ENCODE assay signal across 12 cellular contexts in the genomic region with DNA sequence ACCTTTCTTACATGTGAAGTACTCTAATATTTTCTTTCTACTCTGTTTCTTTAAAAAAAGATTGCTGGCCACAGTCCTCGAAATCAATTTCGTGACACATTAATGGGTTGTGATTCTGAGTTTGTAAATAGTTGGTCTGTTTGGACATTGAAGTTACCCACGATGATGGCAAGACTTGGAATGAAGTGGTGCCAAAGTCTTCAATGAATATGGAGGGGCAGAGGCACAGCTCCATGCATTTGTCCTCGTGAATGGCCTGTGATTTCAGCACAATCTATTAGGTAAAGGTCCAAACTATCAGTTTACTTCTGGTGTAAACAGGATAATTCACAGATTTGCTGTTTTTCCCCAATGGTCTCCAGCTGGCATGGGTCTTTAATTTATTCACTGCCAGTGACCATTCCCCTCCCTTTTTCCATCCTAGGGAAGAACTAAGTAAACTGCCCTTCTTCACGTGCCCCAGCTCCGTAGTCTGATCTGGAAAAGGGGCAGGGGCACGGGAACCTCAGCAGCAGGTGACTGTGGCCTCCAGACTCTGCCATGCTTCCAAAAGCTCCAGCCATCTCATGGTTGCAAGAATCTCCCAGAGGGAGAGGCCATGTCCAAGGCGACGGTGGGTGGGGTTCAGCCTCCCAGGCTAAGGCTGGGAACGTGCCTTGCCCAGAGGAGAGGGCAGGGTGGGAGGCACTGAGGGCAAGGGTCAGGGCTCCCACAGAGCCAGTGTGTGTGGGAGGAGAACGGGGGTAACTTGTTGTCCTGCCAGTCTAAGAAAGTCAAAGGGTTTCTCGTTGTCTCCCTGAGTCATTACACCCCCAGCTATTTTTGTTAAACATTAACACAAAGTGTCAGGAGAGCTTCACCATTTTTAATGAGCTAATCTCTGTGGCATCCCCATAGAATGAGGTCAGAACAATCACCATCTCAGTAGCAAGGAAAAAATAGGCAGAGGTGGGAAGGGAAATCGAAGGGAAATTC. TPM values are rescaled to one million over a fixed set of nuclear protein-coding genes. Genes with fewer than 3 reads are reported as not detected.
A peak's percentile ranks its signal among the peaks of the same experiment; 100 is the strongest.
DNase-seq lines count a peak whose midpoint lies in the region; ATAC-seq and TF ChIP-seq lines count a peak whose summit lies in the region.
"Had no signal": no experiment of that assay in that cellular context is flagged by ENCODE, and none has a peak within 500 bp of the region (broad histone marks: within the 10 kb centered on the region; RNA-seq: fewer than 3 reads in every experiment).

No MANE protein-coding gene starts in this region.

- H3K36me3 Mint-ChIP-seq in WTC11: no peaks in the 10 kb centered on the region
- H3K36me3 Mint-ChIP-seq: activated naive CD4-positive, alpha-beta T cell treated with anti-CD3 and anti-CD28 coated beads, Interleukin-2, amount 10 ng/mL, durations not matched to agents 7 days and 5 days had no signal

- no peaks in the 10 kb centered on the region; the same call in 1 of the 2 replicates for H3K27me3 Mint-ChIP-seq in WTC11 (ENCODE audit: low read depth)

- no peak for TF ChIP-seq POLR2A in GM18505 (IDR thresholded peaks at IDR 0.05; ENCODE audit: borderline replicate concordance, extremely low read depth, insufficient read depth, insufficient read length)

- no peaks in the 10 kb centered on the region for H3K27me3 ChIP-seq in SJSA1 (replicated peaks)
- H3K27me3 ChIP-seq in foreskin keratinocyte: no peaks in the 10 kb centered on the region
- H3K27me3 ChIP-seq in psoas muscle (ENCODE audit: insufficient read depth in 3 of 3, low read length in 2 of 3): no peaks in the 10 kb centered on the region

- 59 to 74% (median 60%) methylated on average over 13 of the region's 13 CpGs for WGBS in psoas muscle, 3 donors

- H3K4me1 Mint-ChIP-seq in WTC11: no peaks in the 10 kb centered on the region

- H3K27ac Mint-ChIP-seq in WTC11: no peak overlapping the region
- H3K27ac Mint-ChIP-seq: activated naive CD4-positive, alpha-beta T cell treated with anti-CD3 and anti-CD28 coated beads, Interleukin-2, amount 10 ng/mL, durations not matched to agents 7 days and 5 days; CD4-positive, alpha-beta T cell had no signal

- H3K36me3 ChIP-seq in SJSA1: no peaks in the 10 kb centered on the region
- H3K36me3 ChIP-seq in psoas muscle (ENCODE audit: insufficient read depth in 1 of 2, low read depth in 1 of 2): no peaks in the 10 kb centered on the region

- H3K9me3 ChIP-seq in SJSA1 (replicated peaks) (no peaks in the 10 kb centered on the region), psoas muscle (no peaks in the 10 kb centered on the region)

- peak; percentile 54 for ATAC-seq in foreskin keratinocyte
- ATAC-seq in psoas muscle: no peak
- ATAC-seq in GM18505 (IDR thresholded peaks at IDR 0.05; ENCODE audit: unreplicated experiment): no peak
- no peak for ATAC-seq in WTC11

- no peaks in the 10 kb centered on the region for H3K9me3 Mint-ChIP-seq in WTC11
- H3K9me3 Mint-ChIP-seq: activated naive CD4-positive, alpha-beta T cell treated with anti-CD3 and anti-CD28 coated beads, Interleukin-2, amount 10 ng/mL, durations not matched to agents 7 days and 5 days; CD4-positive, alpha-beta T cell had no signal

- H3K4me3 ChIP-seq in SJSA1 (no peak overlapping the region), psoas muscle (no peak overlapping the region)

- TF ChIP-seq CTCF in foreskin keratinocyte (conservative IDR thresholded peaks at IDR 0.05): no peak
- no peak for TF ChIP-seq CTCF in psoas muscle (IDR thresholded peaks at IDR 0.05)
- TF ChIP-seq CTCF in WTC11 (IDR thresholded peaks at IDR 0.05): no peak

- H3K4me1 ChIP-seq in SJSA1 (replicated peaks) (peaks cover 46% of the 10 kb centered on the region), foreskin keratinocyte (peaks cover 55% of the 10 kb centered on the region), psoas muscle (peaks cover 29% of the 10 kb centered on the region)

- DNase-seq in Daoy (ENCODE audit: low read depth) (peak; percentile 74), SJSA1 (ENCODE audit: low read depth in 1 of 2, low spot score in 2 of 2) (peak in 1 of 2 experiments; percentile 29), foreskin keratinocyte (peak; percentile 64 to 88), psoas muscle (no peak), NCI-H2029 (lab: John Stamatoyannopoulos, UW) (no peak), WTC11 (ENCODE audit: low spot score) (no peak)
- DNase-seq in stimulated activated CD4-positive, alpha-beta T cell treated with anti-CD3 and anti-CD28 coated beads, Interleukin-1b, Interleukin-23, amount 100 ng/mL, for 48 hours: no peak
- DNase-seq: activated CD4-positive, CD25-positive, alpha-beta regulatory T cell; activated naive CD4-positive, alpha-beta T cell treated with anti-CD3 and anti-CD28 coated beads, Interleukin-2, amount 10 ng/mL, durations not matched to agents 7 days and 5 days; CD4-positive, alpha-beta T cell; KG1 had no signal

- no peak overlapping the region for H3K4me3 Mint-ChIP-seq in WTC11
- H3K4me3 Mint-ChIP-seq: activated naive CD4-positive, alpha-beta T cell treated with anti-CD3 and anti-CD28 coated beads, Interleukin-2, amount 10 ng/mL, durations not matched to agents 7 days and 5 days; CD4-positive, alpha-beta T cell had no signal

- H3K27ac ChIP-seq in SJSA1 (0 out of 2 replicates have a peak overlapping the region, but pooled peaks have one; percentile 13), foreskin keratinocyte (peak overlapping the region; percentile 79), psoas muscle (peak overlapping the region; percentile 27)

- intact Hi-C loops in psoas muscle (cut with DNase I): no loop called here

- POLR2A ChIA-PET in WTC11 (lab: Charles Lee): no interaction called here

- CTCF ChIA-PET in WTC11 (lab: Charles Lee): interaction anchor here (0.6 kb wide), 2 partner anchors 35 to 145 kb away, joined by 3 to 5 read pairs; no protein-coding TSS in a partner anchor

TF ChIP-seq in WTC11, 78 proteins besides CTCF, POLR2A, EP300 and RAD21:
- TF ChIP-seq MYBL2 (CRISPR knock-in tag; IDR thresholded peaks at IDR 0.05): no peak
- TF ChIP-seq RELA (CRISPR knock-in tag; IDR thresholded peaks at IDR 0.05; ENCODE audit: borderline replicate concordance): no peak
- TF ChIP-seq GABPB1 (CRISPR knock-in tag; IDR thresholded peaks at IDR 0.05): no peak
- TF ChIP-seq ATF1 (CRISPR knock-in tag; IDR thresholded peaks at IDR 0.05): no peak

RNA-seq across cellular contexts. Expression of gene PEX26, which starts 16.9 kb away (rescaled TPM):
- total RNA-seq in Daoy (2014; rRNA removed; shearing (Covaris generic)): 15.4 and 20.8 TPM in 2 replicates
- total RNA-seq in SJSA1 (2014; rRNA removed; shearing (Covaris generic)): 19.2 and 27.2 TPM in 2 replicates
- 25.7 and 29.1 TPM in 2 replicates for total RNA-seq in foreskin keratinocyte
- 10.7 and 11.5 TPM in 2 replicates for polyA plus RNA-seq in foreskin keratinocyte
- total RNA-seq in psoas muscle: 10 to 100 TPM; 17.6 to 23.4 (median 19.8) TPM
- polyA plus RNA-seq in psoas muscle: 10 to 100 TPM; 11.2 to 19.0 (median 15.2) TPM
- total RNA-seq in WTC11 (2021): 43.0 to 52.3 TPM (median 44.8 TPM) in 3 replicates

RNA-seq across cellular contexts. Expression of gene MICAL3, which starts 36.6 kb away (rescaled TPM):
- total RNA-seq in Daoy (2014; rRNA removed; shearing (Covaris generic)): 15.4 and 26.2 TPM in 2 replicates
- total RNA-seq in SJSA1 (2014; rRNA removed; shearing (Covaris generic)): 13.5 and 23.5 TPM in 2 replicates
- 59.6 and 68.0 TPM in 2 replicates for total RNA-seq in foreskin keratinocyte
- 5.3 and 7.0 TPM in 2 replicates for polyA plus RNA-seq in foreskin keratinocyte
- total RNA-seq in psoas muscle: 10 to 100 TPM; 15.5 to 38.3 (median 27.1) TPM
- 1 to 10 TPM; 2.1 to 6.9 (median 3.5) TPM for polyA plus RNA-seq in psoas muscle
- total RNA-seq in WTC11 (2021): 35.6 to 41.2 TPM (median 38.8 TPM) in 3 replicates

RNA-seq across cellular contexts. Expression of gene TUBA8, which starts 49.7 kb away (rescaled TPM):
- total RNA-seq in Daoy (2014; rRNA removed; shearing (Covaris generic)): 3.3 TPM in 1 of 2 replicates, not detected in the other
- total RNA-seq in SJSA1 (2014; rRNA removed; shearing (Covaris generic)): 0.42 and 0.91 TPM in 2 replicates
- total RNA-seq in foreskin keratinocyte (0.32 and 0.34 TPM in 2 replicates), psoas muscle (100 to 1,000 TPM in 3 of 4 donors, 10 to 100 TPM in 1; 80.2 to 150 (median 118) TPM), WTC11 (2021) (0.50 to 1.3 TPM (median 0.72 TPM) in 3 replicates)
- polyA plus RNA-seq in foreskin keratinocyte (0.45 TPM in 2 replicates), psoas muscle (100 to 1,000 TPM in 2 of 3 donors, 10 to 100 TPM in 1; 38.8 to 142 (median 115) TPM)

Comparison
In these comparisons a context has a peak if more than half of its experiments do, and no peak if none do; other contexts are left out.
1. DNase-seq: peak in Daoy (single experiment) and foreskin keratinocyte (2 of 2); none in psoas muscle (0 of 2), stimulated activated CD4-positive, alpha-beta T cell treated with anti-CD3 and anti-CD28 coated beads, Interleukin-1b, Interleukin-23, amount 100 ng/mL, for 48 hours (single experiment), NCI-H2029 (single experiment) and WTC11 (single experiment).
2. H3K27ac ChIP-seq: peak in every context shown above with its lines; median percentile 79 in foreskin keratinocyte; 27 in psoas muscle; 13 in SJSA1.
3. RNA of gene TUBA8, which starts 49.7 kb away (total RNA-seq): 80.2 to 150 TPM in psoas muscle; 3.3 TPM in Daoy, 0.50 to 1.3 TPM in WTC11, 0.42 to 0.91 TPM in SJSA1 and 0.32 to 0.34 TPM in foreskin keratinocyte; every median in the first group is over 10 times any median in the second.